Comparison of ENCODE assay signal across 10 cellular contexts in genomic region chr10:89861199-89861573, GRCh38.
DNase-seq lines count a peak whose midpoint lies in the region; ATAC-seq and TF ChIP-seq lines count a peak whose summit lies in the region.
"Had no signal": no experiment of that assay in that cellular context is flagged by ENCODE, and none has a peak within 500 bp of the region (broad histone marks: within the 10 kb centered on the region; RNA-seq: fewer than 3 reads in every experiment).

No MANE protein-coding gene starts in this region.

- no peak for TF ChIP-seq CTCF in WTC11 (IDR thresholded peaks at IDR 0.05)
- TF ChIP-seq CTCF in progenitor cell of endocrine pancreas (IDR thresholded peaks at IDR 0.05; ENCODE audit: unreplicated experiment) = no peak

- H3K9me3 Mint-ChIP-seq in activated naive CD4-positive, alpha-beta T cell treated with anti-CD3 and anti-CD28 coated beads for 36 hours = no peaks in the 10 kb centered on the region
- H3K9me3 Mint-ChIP-seq in WTC11 (no peaks in the 10 kb centered on the region), progenitor cell of endocrine pancreas (ENCODE audit: low read depth) (no peaks in the 10 kb centered on the region)

- H3K27ac Mint-ChIP-seq in activated naive CD4-positive, alpha-beta T cell treated with anti-CD3 and anti-CD28 coated beads for 36 hours = peak overlapping the region; percentile 83
- no peak overlapping the region for H3K27ac Mint-ChIP-seq in WTC11
- no peak overlapping the region for H3K27ac Mint-ChIP-seq in progenitor cell of endocrine pancreas

- no peaks in the 10 kb centered on the region for H3K27me3 ChIP-seq in subcutaneous abdominal adipose tissue (ENCODE audit: control insufficient read depth in 5 of 5, insufficient read depth in 4 of 5, low read length in 5 of 5)
- H3K27me3 ChIP-seq: colonic mucosa, uterus had no signal

- H3K4me1 ChIP-seq in subcutaneous abdominal adipose tissue (ENCODE audit: control insufficient read depth in 5 of 5, insufficient read depth in 5 of 5, low read length in 5 of 5) = peaks cover 0 to 7% (median 2%) of the 10 kb centered on the region in 5 donors
- H3K4me1 ChIP-seq: colonic mucosa, uterus had no signal

- H3K4me3 ChIP-seq in subcutaneous abdominal adipose tissue (ENCODE audit: low read depth in 1 of 5, low read length in 5 of 5) = peak overlapping the region; percentile 19 to 57 (median 41)
- H3K4me3 ChIP-seq: colonic mucosa, uterus had no signal

- POLR2A ChIA-PET in WTC11 (lab: Charles Lee) = no interaction called here

- intact Hi-C loops in activated naive CD4-positive, alpha-beta T cell treated with anti-CD3 and anti-CD28 coated beads for 36 hours (cut with micrococcal nuclease) = loop anchor here (1.0 to 5.0 kb wide), 5 partner anchors 160 to 1341 kb away; partner anchors contain the start of genes IFIT5 and KIF20B
- intact Hi-C loops in left colon (cut with DNase I, micrococcal nuclease) = no loop called here

- no peaks in the 10 kb centered on the region for H3K27me3 Mint-ChIP-seq in activated naive CD4-positive, alpha-beta T cell treated with anti-CD3 and anti-CD28 coated beads for 36 hours (ENCODE audit: low read depth)
- H3K27me3 Mint-ChIP-seq in WTC11 (ENCODE audit: low read depth) (no peaks in the 10 kb centered on the region), progenitor cell of endocrine pancreas (no peaks in the 10 kb centered on the region)

- H3K9me3 ChIP-seq in subcutaneous abdominal adipose tissue (ENCODE audit: control insufficient read depth in 5 of 5, low read length in 5 of 5) = no peaks in the 10 kb centered on the region
- H3K9me3 ChIP-seq: colonic mucosa, uterus had no signal

- H3K4me1 Mint-ChIP-seq in activated naive CD4-positive, alpha-beta T cell treated with anti-CD3 and anti-CD28 coated beads for 36 hours (ENCODE audit: low read depth) = peaks cover 27% of the 10 kb centered on the region
- H3K4me1 Mint-ChIP-seq in WTC11 = peaks cover 21% of the 10 kb centered on the region
- H3K4me1 Mint-ChIP-seq in progenitor cell of endocrine pancreas (ENCODE audit: low read depth) = no peaks in the 10 kb centered on the region

- H3K4me3 Mint-ChIP-seq in activated naive CD4-positive, alpha-beta T cell treated with anti-CD3 and anti-CD28 coated beads for 36 hours = peak overlapping the region; percentile 10
- no peak overlapping the region for H3K4me3 Mint-ChIP-seq in WTC11
- H3K4me3 Mint-ChIP-seq in progenitor cell of endocrine pancreas (ENCODE audit: low read depth) = no peak overlapping the region

- no peak overlapping the region for H3K9ac ChIP-seq in subcutaneous abdominal adipose tissue (ENCODE audit: low read length in 5 of 5)

- H3K36me3 Mint-ChIP-seq in activated naive CD4-positive, alpha-beta T cell treated with anti-CD3 and anti-CD28 coated beads for 36 hours (ENCODE audit: low read depth) = no peaks in the 10 kb centered on the region
- H3K36me3 Mint-ChIP-seq in WTC11 = no peaks in the 10 kb centered on the region
- no peaks in the 10 kb centered on the region for H3K36me3 Mint-ChIP-seq in progenitor cell of endocrine pancreas (ENCODE audit: insufficient read depth)

- H3K27ac ChIP-seq in epithelial cell of prostate (peak overlapping the region; percentile 36), subcutaneous abdominal adipose tissue (ENCODE audit: low read depth, low read length) (no peak overlapping the region)
- H3K27ac ChIP-seq: colonic mucosa, uterus had no signal

- CTCF ChIA-PET in activated naive CD4-positive, alpha-beta T cell treated with anti-CD3 and anti-CD28 coated beads for 36 hours (lab: Charles Lee) = interaction anchor here (0.9 to 1.1 kb wide), 2 partner anchors 72 to 115 kb away, joined by 3 to 4 read pairs; no protein-coding TSS in a partner anchor
- CTCF ChIA-PET in WTC11 (lab: Charles Lee) = no interaction called here

- no peak for DNase-seq in activated naive CD4-positive, alpha-beta T cell treated with anti-CD3 and anti-CD28 coated beads for 36 hours
- no peak for DNase-seq in activated naive CD4-positive, alpha-beta T cell (lab: John Stamatoyannopoulos, UW)
- DNase-seq in WTC11 (ENCODE audit: low spot score) (no peak), epithelial cell of prostate (ENCODE audit: low read depth, low spot score) (no peak), left colon (no peak), progenitor cell of endocrine pancreas (ENCODE audit: low spot score, unreplicated experiment) (no peak)
- DNase-seq: uterus had no signal

- H3K36me3 ChIP-seq in subcutaneous abdominal adipose tissue (ENCODE audit: control insufficient read depth in 5 of 5, insufficient read depth in 5 of 5, low read length in 5 of 5) = no peaks in the 10 kb centered on the region
- H3K36me3 ChIP-seq: colonic mucosa, uterus had no signal

- ATAC-seq in WTC11 = no peak
- ATAC-seq in GM18511 (IDR thresholded peaks at IDR 0.05; ENCODE audit: unreplicated experiment) = no peak
- ATAC-seq in left colon = no peak

TF ChIP-seq in WTC11, 78 proteins besides CTCF, POLR2A, EP300 and RAD21:
- no peak for TF ChIP-seq RELA (CRISPR knock-in tag; IDR thresholded peaks at IDR 0.05; ENCODE audit: borderline replicate concordance)
- TF ChIP-seq ZNF263 (CRISPR knock-in tag; IDR thresholded peaks at IDR 0.05; ENCODE audit: low read depth) = peak; percentile 51; the same call in 1 of the 2 replicates
- no peak for TF ChIP-seq EMX1 (CRISPR knock-in tag; IDR thresholded peaks at IDR 0.05)
- TF ChIP-seq, protein P1, sequence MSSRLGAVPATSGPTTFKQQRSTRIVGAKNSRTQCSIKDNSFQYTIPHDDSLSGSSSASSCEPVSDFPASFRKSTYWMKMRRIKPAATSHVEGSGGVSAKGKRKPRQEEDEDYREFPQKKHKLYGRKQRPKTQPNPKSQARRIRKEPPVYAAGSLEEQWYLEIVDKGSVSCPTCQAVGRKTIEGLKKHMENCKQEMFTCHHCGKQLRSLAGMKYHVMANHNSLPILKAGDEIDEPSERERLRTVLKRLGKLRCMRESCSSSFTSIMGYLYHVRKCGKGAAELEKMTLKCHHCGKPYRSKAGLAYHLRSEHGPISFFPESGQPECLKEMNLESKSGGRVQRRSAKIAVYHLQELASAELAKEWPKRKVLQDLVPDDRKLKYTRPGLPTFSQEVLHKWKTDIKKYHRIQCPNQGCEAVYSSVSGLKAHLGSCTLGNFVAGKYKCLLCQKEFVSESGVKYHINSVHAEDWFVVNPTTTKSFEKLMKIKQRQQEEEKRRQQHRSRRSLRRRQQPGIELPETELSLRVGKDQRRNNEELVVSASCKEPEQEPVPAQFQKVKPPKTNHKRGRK (CRISPR knock-in tag; IDR thresholded peaks at IDR 0.05; ENCODE audit: borderline replicate concordance) = 0 out of 2 replicates have a peak, but pooled peaks have one; percentile 36
